18 cellular contexts compared by ENCODE assay signal in genomic region chr2:38683766-38684165, GRCh38. TPM values are rescaled to one million over a fixed set of nuclear protein-coding genes. Genes with fewer than 3 reads are reported as not detected.
DNase-seq lines count a peak whose midpoint lies in the region; ATAC-seq, FAIRE-seq and TF ChIP-seq lines count a peak whose summit lies in the region.
"Had no signal": no experiment of that assay in that cellular context is flagged by ENCODE, and none has a peak within 500 bp of the region (broad histone marks: within the 10 kb centered on the region; RNA-seq: fewer than 3 reads in every experiment).

No MANE protein-coding gene starts in this region.

- H3K4me1 Mint-ChIP-seq in CD8-positive, alpha-beta memory T cell: peaks cover 32 to 66% (median 62%) of the 10 kb centered on the region in 3 donors
- H3K4me1 Mint-ChIP-seq in activated CD4-positive, alpha-beta memory T cell treated with anti-CD3 and anti-CD28 coated beads for 36 hours (ENCODE audit: low read depth): peaks cover 68% of the 10 kb centered on the region
- H3K4me1 Mint-ChIP-seq in effector memory CD8-positive, alpha-beta T cell (ENCODE audit: low read depth in 2 of 2): peaks cover 23 to 40% of the 10 kb centered on the region in 2 donors
- H3K4me1 Mint-ChIP-seq: B cell had no signal

- peaks cover 15 to 83% (median 31%) of the 10 kb centered on the region in 3 donors for H3K36me3 Mint-ChIP-seq in CD8-positive, alpha-beta memory T cell
- H3K36me3 Mint-ChIP-seq in activated CD4-positive, alpha-beta memory T cell treated with anti-CD3 and anti-CD28 coated beads for 36 hours: peaks cover 75% of the 10 kb centered on the region
- peaks cover 74% of the 10 kb centered on the region for H3K36me3 Mint-ChIP-seq in effector memory CD8-positive, alpha-beta T cell (ENCODE audit: insufficient read depth)

- POLR2A ChIA-PET in A549 (lab: Yijun Ruan, JAX): interaction anchor here (0.6 to 1.2 kb wide), 2 partner anchors 13 to 68 kb away, joined by 4 to 5 read pairs; partner anchors contain the start of gene SRSF7
- POLR2A ChIA-PET in CD8-positive, alpha-beta memory T cell (lab: Charles Lee): interaction anchor here (1.1 kb wide), 2 partner anchors 50 to 81 kb away, joined by 3 read pairs; partner anchors contain the start of gene HNRNPLL
- POLR2A ChIA-PET in activated CD4-positive, alpha-beta memory T cell treated with anti-CD3 and anti-CD28 coated beads for 36 hours (lab: Charles Lee): interaction anchor here (3.7 kb wide), 1 partner anchor 18 kb away, joined by 56 read pairs; the partner anchor contains the start of gene GALM

- FAIRE-seq in A549 (lab: Jason Lieb, UNC): no peak
- FAIRE-seq: GM12892 had no signal

- no peaks in the 10 kb centered on the region for H3K27me3 Mint-ChIP-seq in CD8-positive, alpha-beta memory T cell
- no peaks in the 10 kb centered on the region for H3K27me3 Mint-ChIP-seq in activated CD4-positive, alpha-beta memory T cell treated with anti-CD3 and anti-CD28 coated beads for 36 hours
- H3K27me3 Mint-ChIP-seq in effector memory CD8-positive, alpha-beta T cell: no peaks in the 10 kb centered on the region
- H3K27me3 Mint-ChIP-seq: B cell had no signal

- peaks cover 33% of the 10 kb centered on the region for H3K4me1 ChIP-seq in A549
- H3K4me1 ChIP-seq in CD8-positive, alpha-beta memory T cell (ENCODE audit: insufficient read depth, low read length): peaks cover 24% of the 10 kb centered on the region

- intact Hi-C loops in activated CD4-positive, alpha-beta memory T cell treated with anti-CD3 and anti-CD28 coated beads for 36 hours (cut with micrococcal nuclease): loop anchor here (2.0 kb wide), 1 partner anchor 17 kb away; no protein-coding TSS in a partner anchor

- TF ChIP-seq POLR2A in A549 (IDR thresholded peaks at IDR 0.05; ENCODE audit: low read length): no peak

- DNase-seq in A549 (ENCODE audit: low read depth in 1 of 2, low spot score in 1 of 2): no peak
- no peak for DNase-seq in CD8-positive, alpha-beta memory T cell
- no peak for DNase-seq in activated CD4-positive, alpha-beta memory T cell treated with anti-CD3 and anti-CD28 coated beads for 36 hours
- DNase-seq in effector memory CD8-positive, alpha-beta T cell: no peak
- no peak for DNase-seq in T1000 (lab: John Stamatoyannopoulos, UW)
- no peak for DNase-seq in NCI-H1694 (lab: John Stamatoyannopoulos, UW)
- DNase-seq: C1 segment of cervical spinal cord; Caco-2; CD8-positive, alpha-beta T cell; DND-41; GDM1; HCEC 1CT; HFFc6 had no signal

- H3K4me3 ChIP-seq in A549: no peak overlapping the region
- no peak overlapping the region for H3K4me3 ChIP-seq in CD8-positive, alpha-beta memory T cell (ENCODE audit: low read length)

- H3K36me3 ChIP-seq in CD8-positive, alpha-beta memory T cell (ENCODE audit: insufficient read depth, low read length): peaks cover 29% of the 10 kb centered on the region

- no peaks in the 10 kb centered on the region for H3K9me3 Mint-ChIP-seq in CD8-positive, alpha-beta memory T cell
- H3K9me3 Mint-ChIP-seq in activated CD4-positive, alpha-beta memory T cell treated with anti-CD3 and anti-CD28 coated beads for 36 hours: no peaks in the 10 kb centered on the region
- no peaks in the 10 kb centered on the region for H3K9me3 Mint-ChIP-seq in effector memory CD8-positive, alpha-beta T cell
- H3K9me3 Mint-ChIP-seq: CD8-positive, alpha-beta T cell; HFFc6 had no signal

- no peak for TF ChIP-seq RAD21 in A549 (conservative IDR thresholded peaks at IDR 0.05 in 1 of 2, IDR thresholded peaks at IDR 0.05 in 1 of 2)

- TF ChIP-seq CTCF in A549 (IDR thresholded peaks at IDR 0.05): no peak

- TF ChIP-seq EP300 in A549 (IDR thresholded peaks at IDR 0.05): no peak

- CTCF ChIA-PET in A549 (lab: Yijun Ruan, JAX): interaction anchor here (1.1 to 4.1 kb wide), 4 partner anchors 18 to 102 kb away, joined by 3 to 18 read pairs (median 4); no protein-coding TSS in a partner anchor
- CTCF ChIA-PET in CD8-positive, alpha-beta memory T cell (lab: Charles Lee): interaction anchor here (1.1 to 4.8 kb wide), 10 partner anchors 8 to 102 kb away, joined by 3 to 58 read pairs (median 4); partner anchors contain the start of gene HNRNPLL
- CTCF ChIA-PET in activated CD4-positive, alpha-beta memory T cell treated with anti-CD3 and anti-CD28 coated beads for 36 hours (lab: Charles Lee): interaction anchor here (0.7 to 3.4 kb wide), 6 partner anchors 16 to 102 kb away, joined by 4 to 46 read pairs (median 6); partner anchors contain the start of gene HNRNPLL

- peak overlapping the region in 7 of 8 donors; percentile 25 to 98 (median 80) for H3K27ac Mint-ChIP-seq in CD8-positive, alpha-beta memory T cell
- peak overlapping the region; percentile 84 for H3K27ac Mint-ChIP-seq in activated CD4-positive, alpha-beta memory T cell treated with anti-CD3 and anti-CD28 coated beads for 36 hours
- peak overlapping the region; percentile 97 for H3K27ac Mint-ChIP-seq in effector memory CD8-positive, alpha-beta T cell
- H3K27ac Mint-ChIP-seq: B cell, HFFc6 had no signal

- H3K27ac ChIP-seq in A549: peak overlapping the region; percentile 82 to 90; a peak in 5 of 6 replicates
- no peak overlapping the region for H3K27ac ChIP-seq in CD8-positive, alpha-beta memory T cell (ENCODE audit: low read depth, low read length)

- no peaks in the 10 kb centered on the region for H3K9me3 ChIP-seq in A549
- no peaks in the 10 kb centered on the region for H3K9me3 ChIP-seq in CD8-positive, alpha-beta memory T cell (ENCODE audit: low read length)
- H3K9me3 ChIP-seq: Caco-2 had no signal

- H3K27me3 ChIP-seq in CD8-positive, alpha-beta memory T cell (ENCODE audit: insufficient read depth, low read length, poor library complexity, severe bottlenecking): no peaks in the 10 kb centered on the region

- no peak overlapping the region for H3K4me3 Mint-ChIP-seq in CD8-positive, alpha-beta memory T cell
- no peak overlapping the region for H3K4me3 Mint-ChIP-seq in activated CD4-positive, alpha-beta memory T cell treated with anti-CD3 and anti-CD28 coated beads for 36 hours
- H3K4me3 Mint-ChIP-seq in effector memory CD8-positive, alpha-beta T cell: peak overlapping the region; percentile 40 to 75
- H3K4me3 Mint-ChIP-seq: B cell; CD8-positive, alpha-beta T cell; HFFc6 had no signal

- no peak overlapping the region for H3K4me2 ChIP-seq in A549

- ATAC-seq in A549: no peak
- no peak for ATAC-seq in effector memory CD8-positive, alpha-beta T cell (replicated peaks)
- ATAC-seq in GM21381 (IDR thresholded peaks at IDR 0.05; ENCODE audit: unreplicated experiment): no peak
- ATAC-seq: CD8-positive, alpha-beta T cell had no signal

- WGBS in A549 (ENCODE audit: missing lambda C conversion rate): 91% methylated on average over 7 of the region's 7 CpGs

TF ChIP-seq in A549, 52 proteins besides CTCF, POLR2A, EP300 and RAD21:
- no peak for TF ChIP-seq HMGXB4 (CRISPR knock-in tag; IDR thresholded peaks at IDR 0.05; ENCODE audit: borderline replicate concordance)
- no peak for TF ChIP-seq GATA3 (IDR thresholded peaks at IDR 0.05; ENCODE audit: borderline replicate concordance)
- no peak for TF ChIP-seq ZFP36 (IDR thresholded peaks at IDR 0.05; ENCODE audit: borderline replicate concordance, partially characterized antibody)
- no peak for TF ChIP-seq NR3C1 (IDR thresholded peaks at IDR 0.05)
- TF ChIP-seq CHD2 (IDR thresholded peaks at IDR 0.05; ENCODE audit: low read length, partially characterized antibody): no peak
- TF ChIP-seq JUN (IDR thresholded peaks at IDR 0.05): no peak
- no peak for TF ChIP-seq KDM5A (IDR thresholded peaks at IDR 0.05)
- no peak for TF ChIP-seq EHMT2 (IDR thresholded peaks at IDR 0.05; ENCODE audit: low read depth)
- TF ChIP-seq RNF2 (IDR thresholded peaks at IDR 0.05; ENCODE audit: borderline replicate concordance, low read depth): no peak
- no peak for TF ChIP-seq HOXB13 (CRISPR knock-in tag; IDR thresholded peaks at IDR 0.05; ENCODE audit: low read depth)
- no peak for TF ChIP-seq TP53 (CRISPR knock-in tag; IDR thresholded peaks at IDR 0.05)
- no peak for TF ChIP-seq CEBPB (IDR thresholded peaks at IDR 0.05)
- TF ChIP-seq POLR2AphosphoS2 (conservative IDR thresholded peaks at IDR 0.05; ENCODE audit: low read length): no peak
- no peak for TF ChIP-seq BCL3 (IDR thresholded peaks at IDR 0.05)
- TF ChIP-seq HOXA7 (CRISPR knock-in tag; IDR thresholded peaks at IDR 0.05): no peak

RNA-seq across cellular contexts. Expression of gene GALM, which starts 17.9 kb away (rescaled TPM):
- polyA plus RNA-seq in A549 (2011; rRNA removed) (34.1 and 34.2 TPM in 2 replicates), A549 (2017; fragmentation: RNase III; extraction: RNeasy Plus Mini Kit Qiagen cat#74134 plus additional on column Dnase treatment) (23.4 to 36.2 TPM (median 33.4 TPM) in 3 replicates)
- 21.7 and 22.7 TPM in 2 replicates for polyA plus RNA-seq in A549 (2012; cell fraction: cytosol; rRNA removed)
- polyA plus RNA-seq in A549 (2012; cell fraction: nucleus; rRNA removed): 11.4 and 14.0 TPM in 2 replicates
- polyA minus RNA-seq in A549 (2011; rRNA and poly(A)+ RNA removed): 28.2 and 34.7 TPM in 2 replicates
- 100 to 1,000 TPM; 107 to 109 TPM for total RNA-seq in CD8-positive, alpha-beta memory T cell
- polyA plus RNA-seq in CD8-positive, alpha-beta memory T cell: 51.4 TPM
- 10 to 100 TPM; 90.2 to 95.3 TPM for total RNA-seq in activated CD4-positive, alpha-beta memory T cell treated with anti-CD3 and anti-CD28 coated beads for 36 hours
- total RNA-seq: H4, HT1080 had no signal

Comparison
In these comparisons a context has a peak if more than half of its experiments do, and no peak if none do; other contexts are left out.
1. H3K4me3 Mint-ChIP-seq: peak in effector memory CD8-positive, alpha-beta T cell (2 of 2); none in CD8-positive, alpha-beta memory T cell (0 of 7) and activated CD4-positive, alpha-beta memory T cell treated with anti-CD3 and anti-CD28 coated beads for 36 hours (single experiment).
2. Peak in every context shown above with its lines, with median percentiles within 50 percentile points of each other: H3K27ac Mint-ChIP-seq.